ENCODE assay signal across 4 cellular contexts in genomic region chr3:133366921-133367320, GRCh38. TPM values are rescaled to one million over a fixed set of nuclear protein-coding genes. Genes with fewer than 3 reads are reported as not detected.
"Had no signal": no experiment of that assay in that cellular context is flagged by ENCODE, and none has a peak within 500 bp of the region (broad histone marks: within the 10 kb centered on the region; RNA-seq: fewer than 3 reads in every experiment).

No MANE protein-coding gene starts in this region.

- DNase-seq: GDM1, GF-D8 had no signal

- H3K4me3 ChIP-seq: GM12878 had no signal

- ATAC-seq: GM12878 had no signal

RNA-seq across cellular contexts. Expression of gene BFSP2, which starts 32.9 kb away (rescaled TPM):
- total RNA-seq: G401 had no signal
